Comparison of ENCODE assay signal across 24 cellular contexts in genomic region chr3:133408366-133408765, GRCh38. TPM values are rescaled to one million over a fixed set of nuclear protein-coding genes. Genes with fewer than 3 reads are reported as not detected.
"Had no signal": no experiment of that assay in that cellular context is flagged by ENCODE, and none has a peak within 500 bp of the region (broad histone marks: within the 10 kb centered on the region; RNA-seq: fewer than 3 reads in every experiment).

No MANE protein-coding gene starts in this region.

- H3K9me3 Mint-ChIP-seq: naive thymus-derived CD8-positive, alpha-beta T cell; WTC11 had no signal

- H3K36me3 ChIP-seq: gastroesophageal sphincter, sigmoid colon, thyroid gland had no signal

- H2AFZ ChIP-seq: hepatocyte had no signal

- H3K27me3 Mint-ChIP-seq: activated CD4-positive, alpha-beta T cell treated with anti-CD3 and anti-CD28 coated beads for 36 hours; activated naive CD8-positive, alpha-beta T cell had no signal

- H3K4me1 ChIP-seq: thyroid gland had no signal

- H3K79me2 ChIP-seq: hepatocyte had no signal

- H3K27ac ChIP-seq: coronary artery, gastroesophageal sphincter, hepatocyte, sigmoid colon, thyroid gland had no signal

- H3K4me2 ChIP-seq: hepatocyte had no signal

- H3K27ac Mint-ChIP-seq: activated CD4-positive, alpha-beta T cell treated with anti-CD3 and anti-CD28 coated beads for 36 hours; activated naive CD8-positive, alpha-beta T cell; brain; naive thymus-derived CD8-positive, alpha-beta T cell; WTC11 had no signal

- ATAC-seq: activated CD4-positive, alpha-beta T cell treated with anti-CD3 and anti-CD28 coated beads for 36 hours; gastroesophageal sphincter; naive thymus-derived CD8-positive, alpha-beta T cell; WTC11 had no signal

- DNase-seq: activated CD4-positive, alpha-beta T cell treated with anti-CD3 and anti-CD28 coated beads for 36 hours; activated CD4-positive, alpha-beta T cell treated with anti-CD3 and anti-CD28 coated beads, Interleukin-2, amount 50 U/mL, for 48 hours; activated gamma-delta T cell treated with Interleukin-2 at 50 U/mL for 16 hours; central memory CD4-positive, alpha-beta T cell; mesendoderm; naive thymus-derived CD8-positive, alpha-beta T cell; posterior cingulate gyrus; sigmoid colon; stimulated activated CD4-positive, alpha-beta T cell treated with anti-CD3 and anti-CD28 coated beads, Interleukin-12 subunit alpha, Interleukin-12 subunit beta, amount 100 ng/mL, for 4 hours; stimulated activated CD4-positive, alpha-beta T cell treated with anti-CD3 and anti-CD28 coated beads, Interleukin-1b, Interleukin-23, amount 100 ng/mL, for 48 hours; stimulated activated naive CD4-positive, alpha-beta T cell treated with Interleukin-2 at 50 U/mL for 16 hours; thyroid gland had no signal

- H3K27me3 ChIP-seq: sigmoid colon, thyroid gland had no signal

- H3K4me3 Mint-ChIP-seq: activated CD4-positive, alpha-beta T cell treated with anti-CD3 and anti-CD28 coated beads for 36 hours; activated naive CD8-positive, alpha-beta T cell; brain; naive thymus-derived CD8-positive, alpha-beta T cell; WTC11 had no signal

- H3K36me3 Mint-ChIP-seq: brain, WTC11 had no signal

- H3K4me3 ChIP-seq: coronary artery, gastroesophageal sphincter, hepatocyte, sigmoid colon, thyroid gland had no signal

- H3K9me3 ChIP-seq: gastroesophageal sphincter, sigmoid colon, thyroid gland had no signal

RNA-seq across cellular contexts. Expression of gene BFSP2, which starts 8.5 kb away (rescaled TPM):
- total RNA-seq: gastroesophageal sphincter; hepatocyte; lower leg skin; mucosa of gallbladder; naive thymus-derived CD8-positive, alpha-beta T cell; renal cortical epithelial cell; sigmoid colon; subcutaneous adipose tissue; thyroid gland; urinary bladder; WTC11 had no signal
- polyA plus RNA-seq: esophagus; hepatocyte; naive thymus-derived CD8-positive, alpha-beta T cell; urinary bladder had no signal
